10 cellular contexts compared by ENCODE assay signal in the genomic region with DNA sequence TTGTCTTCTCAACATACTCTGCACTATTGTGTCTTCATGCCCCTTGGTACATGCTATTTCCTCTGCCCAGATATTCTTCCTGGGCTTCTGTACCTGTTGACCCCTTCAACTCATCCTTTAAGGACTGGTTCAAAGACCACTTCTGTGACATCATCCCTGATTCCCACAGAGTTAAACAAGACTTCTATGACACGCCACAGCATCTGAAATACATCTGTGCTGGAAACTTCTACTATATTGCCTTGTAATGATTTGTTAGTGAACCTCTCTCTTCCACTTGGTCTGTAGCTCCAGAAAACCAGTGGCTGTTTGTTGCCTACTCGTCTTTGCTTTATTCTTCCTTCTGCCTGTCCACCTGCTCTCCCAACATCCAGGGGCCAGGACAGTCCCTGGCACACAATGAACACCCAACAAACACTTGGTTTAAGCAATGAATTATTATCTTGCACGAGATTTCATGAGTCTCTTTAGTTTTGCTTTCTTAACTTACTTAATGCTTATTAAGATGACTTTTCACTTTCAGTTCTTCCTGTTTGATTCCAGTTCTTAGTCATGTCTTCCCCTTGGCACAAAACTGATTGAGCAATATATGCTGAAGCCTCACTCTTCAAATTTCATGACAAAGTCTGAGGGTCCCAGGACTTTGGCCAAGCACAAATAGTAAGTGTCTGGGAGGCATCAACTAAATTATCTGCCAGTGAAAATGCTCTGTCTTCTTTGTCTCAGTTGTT.
DNase-seq lines count a peak whose midpoint lies in the region; ATAC-seq and TF ChIP-seq lines count a peak whose summit lies in the region.
"Had no signal": no experiment of that assay in that cellular context is flagged by ENCODE, and none has a peak within 500 bp of the region (broad histone marks: within the 10 kb centered on the region; RNA-seq: fewer than 3 reads in every experiment).

No MANE protein-coding gene starts in this region.

- H3K4me3 ChIP-seq in GM12865 (ENCODE audit: low read depth, low read length) (peak overlapping the region; percentile 27), fibroblast of mammary gland (ENCODE audit: control insufficient read depth, low read depth, low read length) (no peak overlapping the region)

- DNase-seq in GM12865 (ENCODE audit: low read depth) (peak; percentile 69), fibroblast of mammary gland (ENCODE audit: low read depth) (peak; percentile 47), NCI-H748 (lab: John Stamatoyannopoulos, UW; ENCODE audit: unreplicated experiment) (no peak), inferior parietal cortex (ENCODE audit: extremely low spot score) (no peak)
- no peak for DNase-seq in activated naive CD4-positive, alpha-beta T cell treated with anti-CD3 and anti-CD28 coated beads, Interleukin-2, amount 50 U/mL, for 16 hours
- DNase-seq: NCI-H345; stimulated activated naive CD8-positive, alpha-beta T cell treated with anti-CD3 and anti-CD28 coated beads, Interleukin-15, amount 100 ng/mL, for 72 hours had no signal

- TF ChIP-seq CTCF in GM12865 (IDR thresholded peaks at IDR 0.05; ENCODE audit: insufficient read depth, low read depth, low read length, missing control alignments) (no peak), fibroblast of mammary gland (conservative IDR thresholded peaks at IDR 0.05; ENCODE audit: control insufficient read depth, insufficient read depth, low read depth, low read length) (no peak)

- ATAC-seq in GM21717 (IDR thresholded peaks at IDR 0.05; ENCODE audit: unreplicated experiment) = peak; percentile 95
- ATAC-seq in HG03571 (IDR thresholded peaks at IDR 0.05; ENCODE audit: unreplicated experiment) = peak; percentile 97
- no peak for ATAC-seq in esophagus mucosa
- ATAC-seq: stimulated activated naive CD8-positive, alpha-beta T cell treated with anti-CD3 and anti-CD28 coated beads, Interleukin-15, amount 100 ng/mL, for 72 hours had no signal

Comparison
In these comparisons a context has a peak if more than half of its experiments do, and no peak if none do; other contexts are left out.
1. DNase-seq: peak in GM12865 (single experiment) and fibroblast of mammary gland (single experiment); none in NCI-H748 (single experiment), activated naive CD4-positive, alpha-beta T cell treated with anti-CD3 and anti-CD28 coated beads, Interleukin-2, amount 50 U/mL, for 16 hours (single experiment) and inferior parietal cortex (single experiment).